8 cellular contexts compared by ENCODE assay signal in genomic region chr9:130129425-130130061, GRCh38. TPM values are rescaled to one million over a fixed set of nuclear protein-coding genes. Genes with fewer than 3 reads are reported as not detected.
DNase-seq lines count a peak whose midpoint lies in the region; ATAC-seq and TF ChIP-seq lines count a peak whose summit lies in the region.

No MANE protein-coding gene starts in this region.

- no peaks in the 10 kb centered on the region for H3K27me3 ChIP-seq in skeletal muscle tissue (ENCODE audit: control insufficient read depth in 3 of 3, insufficient read depth in 3 of 3, low read length in 3 of 3)

- no peaks in the 10 kb centered on the region for H3K9me3 ChIP-seq in skeletal muscle tissue (ENCODE audit: control insufficient read depth in 3 of 3, low read length in 3 of 3)

- ATAC-seq in GM19463 (IDR thresholded peaks at IDR 0.05; ENCODE audit: unreplicated experiment), result peak; percentile 5
- no peak for ATAC-seq in WTC11

- H3K36me3 ChIP-seq in skeletal muscle tissue (ENCODE audit: control insufficient read depth in 3 of 3, insufficient read depth in 3 of 3, low read length in 3 of 3), result peaks cover 22 to 38% (median 28%) of the 10 kb centered on the region in 3 donors

- no peaks in the 10 kb centered on the region for H3K9me3 Mint-ChIP-seq in WTC11

- TF ChIP-seq POLR2A in erythroblast (IDR thresholded peaks at IDR 0.05; ENCODE audit: low read length), result peak; percentile 59
- TF ChIP-seq POLR2A in lower leg skin (IDR thresholded peaks at IDR 0.05), result no peak

- CTCF ChIA-PET in WTC11 (lab: Charles Lee), result no interaction called here

- POLR2A ChIA-PET in WTC11 (lab: Charles Lee), result no interaction called here

- H3K4me3 ChIP-seq in skeletal muscle tissue (ENCODE audit: low read length in 3 of 3) (no peak overlapping the region), lower leg skin (ENCODE audit: low read depth, poor library complexity, severe bottlenecking) (no peak overlapping the region)

- peak overlapping the region; percentile 77 for H3K27ac ChIP-seq in skeletal muscle tissue (ENCODE audit: low read depth, low read length)

- peaks cover 32% of the 10 kb centered on the region for H3K36me3 Mint-ChIP-seq in WTC11

- peaks cover 12 to 18% (median 16%) of the 10 kb centered on the region in 3 donors for H3K4me1 ChIP-seq in skeletal muscle tissue (ENCODE audit: control insufficient read depth in 3 of 3, insufficient read depth in 3 of 3, low read length in 3 of 3)

- no peaks in the 10 kb centered on the region for H3K4me1 Mint-ChIP-seq in WTC11

- intact Hi-C loops in lower leg skin (cut with DNase I; ENCODE audit: low total_unique reads), result no loop called here

- no peak overlapping the region for H3K27ac Mint-ChIP-seq in WTC11

- WGBS in lower leg skin, 2 donors, result 84 to 89% methylated on average over 22 of the region's 22 CpGs

- TF ChIP-seq CTCF in WTC11 (IDR thresholded peaks at IDR 0.05) (no peak), lower leg skin (IDR thresholded peaks at IDR 0.05) (no peak)

- H3K27me3 Mint-ChIP-seq in WTC11 (ENCODE audit: low read depth), result no peaks in the 10 kb centered on the region

- DNase-seq in activated CD4-positive, alpha-beta T cell treated with anti-CD3 and anti-CD28 coated beads for 4 hours, result peak; percentile 42 to 51
- DNase-seq in erythroblast (lab: John Stamatoyannopoulos, UW), result no peak
- no peak for DNase-seq in WTC11 (ENCODE audit: low spot score)
- no peak for DNase-seq in EL
- no peak for DNase-seq in AG08395 (ENCODE audit: low spot score)
- no peak for DNase-seq in lower leg skin (ENCODE audit: low spot score in 2 of 2)

- H3K4me3 Mint-ChIP-seq in WTC11, result no peak overlapping the region

- peak overlapping the region; percentile 12 to 41 (median 21) for H3K9ac ChIP-seq in skeletal muscle tissue (ENCODE audit: low read depth in 1 of 3, low read length in 3 of 3)

TF ChIP-seq in WTC11, 78 proteins besides CTCF, POLR2A, EP300 and RAD21:
- TF ChIP-seq ZSCAN18 (CRISPR knock-in tag; IDR thresholded peaks at IDR 0.05), result no peak
- no peak for TF ChIP-seq NR3C1 (CRISPR knock-in tag; conservative IDR thresholded peaks at IDR 0.05; ENCODE audit: low read depth)
- TF ChIP-seq HMGA2 (CRISPR knock-in tag; IDR thresholded peaks at IDR 0.05), result no peak
- no peak for TF ChIP-seq TEAD4 (CRISPR knock-in tag; IDR thresholded peaks at IDR 0.05)
- TF ChIP-seq ZNF423 (CRISPR knock-in tag; IDR thresholded peaks at IDR 0.05), result no peak
- no peak for TF ChIP-seq ZNF416 (CRISPR knock-in tag; IDR thresholded peaks at IDR 0.05)
- no peak for TF ChIP-seq ZNF671 (CRISPR knock-in tag; IDR thresholded peaks at IDR 0.05)

RNA-seq across cellular contexts. Expression of gene NCS1, which starts 42.7 kb away (rescaled TPM):
- total RNA-seq in skeletal muscle tissue (19.3 TPM), WTC11 (2021) (31.8 to 32.6 TPM (median 32.4 TPM) in 3 replicates), lower leg skin (10 to 100 TPM; 14.4 to 25.2 (median 20.7) TPM)

Comparison
In these comparisons a context has a peak if more than half of its experiments do, and no peak if none do; other contexts are left out.
1. DNase-seq: peak in activated CD4-positive, alpha-beta T cell treated with anti-CD3 and anti-CD28 coated beads for 4 hours (2 of 2); none in erythroblast (0 of 2), WTC11 (single experiment), EL (single experiment), AG08395 (single experiment) and lower leg skin (0 of 2).